ENCODE assay signal across 24 cellular contexts in the genomic region with DNA sequence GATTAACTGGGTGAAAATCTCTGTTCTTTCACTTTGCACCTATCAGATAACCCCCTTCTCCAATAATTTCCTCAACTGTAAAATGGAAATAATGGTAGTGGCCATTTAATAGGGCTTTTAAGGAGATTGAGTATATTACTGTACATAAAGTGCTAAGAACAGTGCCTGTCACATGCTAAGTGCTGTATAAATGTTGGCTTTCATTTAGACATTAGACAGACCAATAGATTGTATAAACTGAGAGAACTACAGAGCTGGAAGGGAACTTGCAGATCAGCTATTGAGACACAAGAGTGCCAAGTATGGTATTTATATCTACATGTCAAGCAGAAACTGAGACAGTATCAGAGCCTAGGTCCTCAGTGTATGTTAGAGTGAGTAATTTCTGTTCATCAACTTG.
DNase-seq lines count a peak whose midpoint lies in the region; ATAC-seq, FAIRE-seq and TF ChIP-seq lines count a peak whose summit lies in the region.
"Had no signal": no experiment of that assay in that cellular context is flagged by ENCODE, and none has a peak within 500 bp of the region (broad histone marks: within the 10 kb centered on the region; RNA-seq: fewer than 3 reads in every experiment).

No MANE protein-coding gene starts in this region.

- no peak overlapping the region for H3K23ac ChIP-seq in H1 (ENCODE audit: insufficient read length)

- H3K23me2 ChIP-seq in H1 (ENCODE audit: low read depth, low read length): peaks cover 3% of the 10 kb centered on the region; the same call in 1 of the 2 replicates

- no peak for TF ChIP-seq POLR2A in H1 (IDR thresholded peaks at IDR 0.05; ENCODE audit: control extremely low read depth in 1 of 2, low read depth in 2 of 2, low read length in 2 of 2)

- no peaks in the 10 kb centered on the region for H3K79me2 ChIP-seq in H1 (ENCODE audit: control insufficient read depth in 1 of 2, insufficient read depth in 2 of 2, low read length in 2 of 2)

- H3K9me3 ChIP-seq in H1 (ENCODE audit: insufficient read depth in 2 of 2, low read depth in 1 of 2, low read length in 1 of 2) (no peaks in the 10 kb centered on the region), stomach smooth muscle (ENCODE audit: control insufficient read depth in 2 of 2, low read length in 2 of 2) (no peaks in the 10 kb centered on the region)
- H3K9me3 ChIP-seq: A549 had no signal

- no peak overlapping the region; the same call in 1 of the 2 replicates for H2BK5ac ChIP-seq in H1 (ENCODE audit: low read depth, low read length)

- H2BK12ac ChIP-seq in H1 (ENCODE audit: low read depth, low read length): no peak overlapping the region

- H3K56ac ChIP-seq in H1 (replicated peaks; ENCODE audit: insufficient read length, low read depth, low read length): no peak overlapping the region

- H3K4me3 ChIP-seq in H1 (ENCODE audit: extremely low read depth in 1 of 4, insufficient read depth in 2 of 4, low read depth in 3 of 4, low read length in 4 of 4): no peak overlapping the region
- no peak overlapping the region for H3K4me3 ChIP-seq in stomach smooth muscle (ENCODE audit: low read length in 2 of 2)
- H3K4me3 ChIP-seq: A549; BLaER1 treated with 17β-estradiol and CSF1 and Interleukin-3, amounts not matched to agents 10 nM and 100 nM; GM23248 had no signal

- H3K9ac ChIP-seq in H1 (replicated peaks in 1 of 4; ENCODE audit: extremely low read depth in 1 of 4, low read depth in 3 of 4, low read length in 3 of 4): no peak overlapping the region
- H3K9ac ChIP-seq in stomach smooth muscle (ENCODE audit: low read length in 2 of 2): no peak overlapping the region
- H3K9ac ChIP-seq: BLaER1 treated with 17β-estradiol and CSF1 and Interleukin-3, amounts not matched to agents 10 nM and 100 nM; GM23248 had no signal

- H3K4me1 ChIP-seq in H1 (replicated peaks in 1 of 4; ENCODE audit: control insufficient read depth in 3 of 4, insufficient read depth in 4 of 4, low read length in 3 of 4) (no peaks in the 10 kb centered on the region), stomach smooth muscle (ENCODE audit: control insufficient read depth, insufficient read depth, low read length) (peaks cover 2% of the 10 kb centered on the region), foreskin keratinocyte (no peaks in the 10 kb centered on the region)
- H3K4me1 ChIP-seq: A549; BLaER1 treated with 17β-estradiol and CSF1 and Interleukin-3, amounts not matched to agents 10 nM and 100 nM had no signal

- ATAC-seq in HG03432 (IDR thresholded peaks at IDR 0.05; ENCODE audit: unreplicated experiment) (no peak), foreskin keratinocyte (no peak), HG03442 (IDR thresholded peaks at IDR 0.05; ENCODE audit: unreplicated experiment) (no peak)
- ATAC-seq: A549, HCT116 had no signal

- no peak overlapping the region for H2AFZ ChIP-seq in H1 (ENCODE audit: low read length)
- H2AFZ ChIP-seq: GM23248 had no signal

- peaks cover 0 to 3% (median 0%) of the 10 kb centered on the region in 4 experiments; a peak in 1 of 8 replicates for H3K36me3 ChIP-seq in H1 (ENCODE audit: control insufficient read depth in 2 of 4, insufficient read depth in 4 of 4, low read length in 3 of 4)
- no peaks in the 10 kb centered on the region for H3K36me3 ChIP-seq in stomach smooth muscle (ENCODE audit: control insufficient read depth in 2 of 2, insufficient read depth in 2 of 2, low read length in 2 of 2)
- H3K36me3 ChIP-seq: BE2C; BLaER1 treated with 17β-estradiol and CSF1 and Interleukin-3, amounts not matched to agents 10 nM and 100 nM had no signal

- no peak for TF ChIP-seq RAD21 in H1 (IDR thresholded peaks at IDR 0.05 in 1 of 2, conservative IDR thresholded peaks at IDR 0.05 in 1 of 2; ENCODE audit: low read depth in 2 of 2, low read length in 2 of 2)

- FAIRE-seq in RCC 7860 (lab: Jason Lieb, UNC) (no peak), H1 (lab: Jason Lieb, UNC) (no peak)
- FAIRE-seq: A549, GM12891, GM18507 had no signal

- no peak overlapping the region for H3K4ac ChIP-seq in H1 (replicated peaks; ENCODE audit: insufficient read length, low read depth, low read length)

- CTCF ChIA-PET in H1 (lab: Charles Lee; ENCODE audit: partially characterized antibody): no interaction called here

- no peak overlapping the region for H4K5ac ChIP-seq in H1 (ENCODE audit: insufficient read length, low read depth, low read length)

- DNase-seq in RCC 7860 (ENCODE audit: low spot score) (peak; percentile 2), H1 (ENCODE audit: low read depth in 1 of 2, low spot score in 2 of 2) (no peak), inferior parietal cortex (ENCODE audit: extremely low spot score) (peak; percentile 0), foreskin keratinocyte (no peak)
- no peak for DNase-seq in activated naive CD4-positive, alpha-beta T cell treated with anti-CD3 and anti-CD28 coated beads, Interleukin-2, amount 50 U/mL, for 16 hours
- DNase-seq: 8988T; ACHN; AML-193; BE2C; CD4-positive, alpha-beta T cell; CD8-positive, alpha-beta memory T cell; DMS53; DMS79 treated with DMSO at 0.1 percent for 48 hours; GF-D8; GM23248; H9 had no signal

- no peak overlapping the region for H3K18ac ChIP-seq in H1 (ENCODE audit: extremely low read depth, low read length)

- H2BK20ac ChIP-seq in H1 (ENCODE audit: low read length): peak overlapping the region; percentile 72; the same call in 1 of the 2 replicates

- H3K14ac ChIP-seq in H1 (ENCODE audit: insufficient read length): no peak overlapping the region

- H4K8ac ChIP-seq in H1 (ENCODE audit: extremely low read depth, insufficient read depth, low read length): no peak overlapping the region

- H2AK5ac ChIP-seq in H1 (ENCODE audit: low read depth, low read length): no peak overlapping the region

- H3K27me3 ChIP-seq in H1 (replicated peaks in 1 of 4; ENCODE audit: control insufficient read depth in 3 of 4, extremely low read depth in 1 of 4, insufficient read depth in 3 of 4, low read length in 3 of 4): no peaks in the 10 kb centered on the region
- no peaks in the 10 kb centered on the region for H3K27me3 ChIP-seq in stomach smooth muscle (ENCODE audit: control insufficient read depth in 1 of 2, insufficient read depth in 2 of 2, low read length in 2 of 2)
- no peaks in the 10 kb centered on the region for H3K27me3 ChIP-seq in foreskin keratinocyte
- H3K27me3 ChIP-seq: BE2C; BLaER1 treated with 17β-estradiol and CSF1 and Interleukin-3, amounts not matched to agents 10 nM and 100 nM had no signal

- no peaks in the 10 kb centered on the region for H4K20me1 ChIP-seq in H1 (replicated peaks in 1 of 2; ENCODE audit: control insufficient read depth in 1 of 2, insufficient read depth in 2 of 2, low read length in 2 of 2)
- H4K20me1 ChIP-seq: BLaER1 treated with 17β-estradiol and CSF1 and Interleukin-3, amounts not matched to agents 10 nM and 100 nM had no signal

- H3K27ac ChIP-seq in H1 (ENCODE audit: low read depth, low read length): no peak overlapping the region
- peak overlapping the region; percentile 24 for H3K27ac ChIP-seq in stomach smooth muscle (ENCODE audit: low read length)
- H3K27ac ChIP-seq in foreskin keratinocyte: no peak overlapping the region
- H3K27ac ChIP-seq: A549; BLaER1 treated with 17β-estradiol and CSF1 and Interleukin-3, amounts not matched to agents 10 nM and 100 nM; GM23248 had no signal

- TF ChIP-seq CTCF in H1 (IDR thresholded peaks at IDR 0.05; ENCODE audit: control extremely low read depth in 1 of 3, insufficient read depth in 1 of 3, low read depth in 1 of 3, low read length in 3 of 3) (no peak), foreskin keratinocyte (conservative IDR thresholded peaks at IDR 0.05) (no peak)

- H2BK120ac ChIP-seq in H1 (replicated peaks; ENCODE audit: low read depth, low read length): no peak overlapping the region

- no peak overlapping the region for H2BK15ac ChIP-seq in H1 (ENCODE audit: low read length)

- H3K4me2 ChIP-seq in H1 (ENCODE audit: insufficient read depth in 1 of 2, low read depth in 2 of 2, low read length in 2 of 2): no peak overlapping the region
- H3K4me2 ChIP-seq: A549; BLaER1 treated with 17β-estradiol and CSF1 and Interleukin-3, amounts not matched to agents 10 nM and 100 nM had no signal

- no peak overlapping the region for H4K91ac ChIP-seq in H1 (replicated peaks; ENCODE audit: insufficient read length, low read length)

- no peak for TF ChIP-seq EP300 in H1 (IDR thresholded peaks at IDR 0.05; ENCODE audit: borderline replicate concordance in 1 of 2, low read depth in 2 of 2, low read length in 2 of 2)

- POLR2A ChIA-PET in H1 (lab: Charles Lee; ENCODE audit: partially characterized antibody): no interaction called here

- H3K79me1 ChIP-seq in H1 (ENCODE audit: low read depth, low read length): no peaks in the 10 kb centered on the region

TF ChIP-seq in H1, 55 proteins besides CTCF, POLR2A, EP300 and RAD21:
- TF ChIP-seq KDM4A (IDR thresholded peaks at IDR 0.05; ENCODE audit: low read depth, low read length, severe bottlenecking): no peak
- TF ChIP-seq, protein P1, sequence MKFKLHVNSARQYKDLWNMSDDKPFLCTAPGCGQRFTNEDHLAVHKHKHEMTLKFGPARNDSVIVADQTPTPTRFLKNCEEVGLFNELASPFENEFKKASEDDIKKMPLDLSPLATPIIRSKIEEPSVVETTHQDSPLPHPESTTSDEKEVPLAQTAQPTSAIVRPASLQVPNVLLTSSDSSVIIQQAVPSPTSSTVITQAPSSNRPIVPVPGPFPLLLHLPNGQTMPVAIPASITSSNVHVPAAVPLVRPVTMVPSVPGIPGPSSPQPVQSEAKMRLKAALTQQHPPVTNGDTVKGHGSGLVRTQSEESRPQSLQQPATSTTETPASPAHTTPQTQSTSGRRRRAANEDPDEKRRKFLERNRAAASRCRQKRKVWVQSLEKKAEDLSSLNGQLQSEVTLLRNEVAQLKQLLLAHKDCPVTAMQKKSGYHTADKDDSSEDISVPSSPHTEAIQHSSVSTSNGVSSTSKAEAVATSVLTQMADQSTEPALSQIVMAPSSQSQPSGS (IDR thresholded peaks at IDR 0.05; ENCODE audit: low read length): no peak
- no peak for TF ChIP-seq TCF12 (IDR thresholded peaks at IDR 0.05; ENCODE audit: low read depth, low read length)
- no peak for TF ChIP-seq POLR2AphosphoS5 (IDR thresholded peaks at IDR 0.05; ENCODE audit: low read depth, low read length)
- no peak for TF ChIP-seq CBX5 (IDR thresholded peaks at IDR 0.05; ENCODE audit: low read depth, low read length)
TF ChIP-seq in H1: peak in this region for 0.

Comparison
In these comparisons a context has a peak if more than half of its experiments do, and no peak if none do; other contexts are left out.
1. DNase-seq: peak in RCC 7860 (single experiment) and inferior parietal cortex (single experiment); none in H1 (0 of 2), foreskin keratinocyte (0 of 2) and activated naive CD4-positive, alpha-beta T cell treated with anti-CD3 and anti-CD28 coated beads, Interleukin-2, amount 50 U/mL, for 16 hours (single experiment).